ENCODE assay signal across 9 cellular contexts in the genomic region with DNA sequence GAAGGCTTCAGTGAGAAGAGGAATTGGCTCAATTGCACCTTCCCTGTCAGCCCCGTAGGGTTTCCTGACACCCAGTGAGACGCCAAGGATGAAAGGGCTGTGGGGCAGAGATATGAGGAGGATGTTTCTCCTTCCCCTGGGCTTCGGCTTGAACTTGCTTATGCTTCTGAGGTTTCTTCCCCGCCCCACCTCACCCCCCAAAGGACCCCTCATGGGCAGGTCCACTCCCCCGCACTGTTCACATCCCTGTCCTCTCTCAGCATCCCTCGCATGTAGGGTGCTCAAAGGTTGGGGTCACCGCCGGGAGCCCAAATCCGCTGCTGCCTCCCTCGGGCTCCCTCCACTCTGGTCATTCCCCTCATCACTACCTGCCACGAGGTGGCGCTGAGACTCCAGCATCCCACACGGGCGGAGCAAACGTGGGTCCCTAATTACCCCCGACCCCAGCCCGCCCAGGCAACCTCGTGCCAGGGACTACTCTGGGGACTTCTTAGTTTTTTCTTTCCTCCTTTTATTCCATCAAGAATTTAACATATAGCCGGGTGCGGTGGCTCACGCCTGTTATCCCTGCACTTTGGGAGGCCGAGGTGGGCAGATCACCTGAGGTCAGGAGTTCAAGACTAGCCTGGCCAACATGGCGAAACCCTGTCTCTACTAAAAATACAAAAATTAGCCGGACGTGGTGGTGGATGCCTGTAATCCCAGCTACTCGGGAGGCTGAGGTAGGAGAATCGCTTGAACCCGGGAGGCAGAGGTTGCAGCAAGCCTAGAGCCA. TPM values are rescaled to one million over a fixed set of nuclear protein-coding genes. Genes with fewer than 3 reads are reported as not detected.
A peak's percentile ranks its signal among the peaks of the same experiment; 100 is the strongest.
DNase-seq lines count a peak whose midpoint lies in the region; ATAC-seq and TF ChIP-seq lines count a peak whose summit lies in the region.
"Had no signal": no experiment of that assay in that cellular context is flagged by ENCODE, and none has a peak within 500 bp of the region (broad histone marks: within the 10 kb centered on the region; RNA-seq: fewer than 3 reads in every experiment).

No MANE protein-coding gene starts in this region.

- no peak overlapping the region for H3K23ac ChIP-seq in IMR-90 (ENCODE audit: low read depth, low read length)

- no peaks in the 10 kb centered on the region for H3K9me3 Mint-ChIP-seq in CD4-positive, alpha-beta T cell
- H3K9me3 Mint-ChIP-seq: IgD-negative memory B cell had no signal

- peak; percentile 85 for TF ChIP-seq CTCF in CD4-positive, alpha-beta T cell (IDR thresholded peaks at IDR 0.05)
- peak; percentile 81 for TF ChIP-seq CTCF in IMR-90 (conservative IDR thresholded peaks at IDR 0.05; ENCODE audit: low read depth, low read length)
- TF ChIP-seq CTCF in WERI-Rb-1 (IDR thresholded peaks at IDR 0.05; ENCODE audit: low read depth, low read length), result peak; percentile 89

- H3K4me1 ChIP-seq in IMR-90 (ENCODE audit: control insufficient read depth, insufficient read depth, low read length), result no peaks in the 10 kb centered on the region

- no peaks in the 10 kb centered on the region for H3K36me3 Mint-ChIP-seq in CD4-positive, alpha-beta T cell (ENCODE audit: low read depth)
- H3K36me3 Mint-ChIP-seq: IgD-negative memory B cell had no signal

- peaks cover 35% of the 10 kb centered on the region for H3K27me3 Mint-ChIP-seq in CD4-positive, alpha-beta T cell

- H3K56ac ChIP-seq in IMR-90 (ENCODE audit: extremely low read depth, insufficient read depth, low read length), result no peak overlapping the region

- H3K4me3 Mint-ChIP-seq in CD4-positive, alpha-beta T cell, result no peak overlapping the region

- no peaks in the 10 kb centered on the region for H3K4me1 Mint-ChIP-seq in CD4-positive, alpha-beta T cell (ENCODE audit: low read depth)

- H2BK20ac ChIP-seq in IMR-90 (ENCODE audit: low read depth, low read length), result no peak overlapping the region

- no peak for TF ChIP-seq POLR2A in IMR-90 (IDR thresholded peaks at IDR 0.05; ENCODE audit: low read depth, low read length)

- no peak overlapping the region for H4K5ac ChIP-seq in IMR-90 (ENCODE audit: low read depth, low read length)

- no peaks in the 10 kb centered on the region for H3K36me3 ChIP-seq in IMR-90 (ENCODE audit: control insufficient read depth, insufficient read depth, low read length)
- H3K36me3 ChIP-seq in WERI-Rb-1, result no peaks in the 10 kb centered on the region

- no peak overlapping the region for H3K14ac ChIP-seq in IMR-90 (replicated peaks; ENCODE audit: low read depth, low read length)

- H3K9me1 ChIP-seq in IMR-90 (ENCODE audit: insufficient read depth, low read length), result no peaks in the 10 kb centered on the region

- in situ Hi-C loops in IMR-90 (cut with MboI; ENCODE audit: low sequenced_read_pairs) (no loop called here), T47D (cut with HindIII; ENCODE audit: low pct_unique_long_range_greater_than_20kb, low sequenced_read_pairs) (no loop called here)

- H2AK9ac ChIP-seq in IMR-90 (replicated peaks; ENCODE audit: low read depth, low read length, poor library complexity), result no peak overlapping the region

- H3K4me3 ChIP-seq in IMR-90 (ENCODE audit: insufficient read depth, low read depth, low read length), result no peak overlapping the region
- H3K4me3 ChIP-seq in WERI-Rb-1 (ENCODE audit: low read depth, low read length), result no peak overlapping the region

- no peak overlapping the region for H2BK5ac ChIP-seq in IMR-90 (ENCODE audit: low read depth, low read length, poor library complexity, severe bottlenecking)

- dilution Hi-C loops in IMR-90 (cut with HindIII; ENCODE audit: low sequenced_read_pairs, unreplicated experiment), result no loop called here

- WGBS in IMR-90 (ENCODE audit: extremely low coverage in 2 of 2, insufficient read length in 1 of 2), 2 experiments, result 0% methylated on average over 10 of the region's 28 CpGs; no CpG with 5 or more reads in 1 of the 2 experiments

- H2AK5ac ChIP-seq in IMR-90 (ENCODE audit: low read depth, low read length), result no peak overlapping the region

- no TSS peak for BruUV-seq in IMR-90 (replicated peaks; lab: Mats Ljungman, UMichigan)

- CTCF ChIA-PET in CD4-positive, alpha-beta T cell (lab: Charles Lee), result interaction anchor here (2.8 kb wide), 1 partner anchor 56 kb away, joined by 13 read pairs; no protein-coding TSS in a partner anchor
- CTCF ChIA-PET in IMR-90 (lab: Yijun Ruan, JAX), result no interaction called here

- H4K8ac ChIP-seq in IMR-90 (ENCODE audit: low read depth in 2 of 2, low read length in 2 of 2), result no peak overlapping the region

- peak overlapping the region; percentile 21 for H3K4me2 ChIP-seq in IMR-90 (ENCODE audit: low read depth, low read length)

- no peak overlapping the region for H3K4ac ChIP-seq in IMR-90 (ENCODE audit: low read depth, low read length)

- no peak overlapping the region for H3K18ac ChIP-seq in IMR-90 (ENCODE audit: low read depth, low read length)

- H3K27me3 ChIP-seq in CD4-positive, alpha-beta T cell (ENCODE audit: control insufficient read depth, insufficient read depth, low read length), result peaks cover 13% of the 10 kb centered on the region
- peaks cover 48% of the 10 kb centered on the region for H3K27me3 ChIP-seq in IMR-90 (ENCODE audit: control insufficient read depth, insufficient read depth, low read length)
- no peaks in the 10 kb centered on the region for H3K27me3 ChIP-seq in WERI-Rb-1 (ENCODE audit: insufficient read depth, low read depth, severe bottlenecking)

- H3K79me1 ChIP-seq in IMR-90 (ENCODE audit: low read depth in 1 of 2, low read length in 2 of 2), result no peaks in the 10 kb centered on the region

- no peaks in the 10 kb centered on the region for H3K9me3 ChIP-seq in CD4-positive, alpha-beta T cell (ENCODE audit: control insufficient read depth, low read length)
- H3K9me3 ChIP-seq in IMR-90 (ENCODE audit: control insufficient read depth, insufficient read depth, low read length) (no peaks in the 10 kb centered on the region), WERI-Rb-1 (ENCODE audit: severe bottlenecking) (no peaks in the 10 kb centered on the region)

- no peak overlapping the region for H4K91ac ChIP-seq in IMR-90 (ENCODE audit: insufficient read depth, low read depth, low read length)

- TF ChIP-seq RAD21 in IMR-90 (IDR thresholded peaks at IDR 0.05; ENCODE audit: low read length), result peak; percentile 88

- no peaks in the 10 kb centered on the region for H4K20me1 ChIP-seq in IMR-90 (ENCODE audit: insufficient read depth, low read length)

- intact Hi-C loops in CD4-positive, alpha-beta T cell (cut with DNase I, micrococcal nuclease), result loop anchor here (1.0 to 5.0 kb wide), 4 partner anchors 17 to 356 kb away; no protein-coding TSS in a partner anchor
- intact Hi-C loops in IMR-90 (cut with micrococcal nuclease) (loop anchor here (1.0 to 5.0 kb wide), 3 partner anchors 56 to 286 kb away; a partner anchor contains a TSS), left colon (cut with DNase I, micrococcal nuclease) (no loop called here)

- H3K9ac ChIP-seq in IMR-90 (ENCODE audit: low read depth, low read length), result no peak overlapping the region

- peak overlapping the region; percentile 73 for H2AFZ ChIP-seq in IMR-90 (replicated peaks; ENCODE audit: low read length, poor library complexity)

- POLR2A ChIA-PET in CD4-positive, alpha-beta T cell (lab: Charles Lee), result no interaction called here
- POLR2A ChIA-PET in IMR-90 (lab: Charles Lee; ENCODE audit: unreplicated experiment), result no interaction called here

- H2BK15ac ChIP-seq in IMR-90 (ENCODE audit: low read depth, low read length), result no peak overlapping the region

- no peak overlapping the region for H3K27ac Mint-ChIP-seq in CD4-positive, alpha-beta T cell
- H3K27ac Mint-ChIP-seq: IgD-negative memory B cell had no signal

- no peak overlapping the region for H3K27ac ChIP-seq in CD4-positive, alpha-beta T cell (ENCODE audit: low read depth, low read length)
- no peak overlapping the region for H3K27ac ChIP-seq in IMR-90 (ENCODE audit: insufficient read depth, low read length)
- H3K27ac ChIP-seq in WERI-Rb-1, result no peak overlapping the region

- ATAC-seq in CD4-positive, alpha-beta T cell (ENCODE audit: poor library complexity), result peak; percentile 76
- ATAC-seq in IMR-90 (ENCODE audit: low read depth), result peak; percentile 90
- peak; percentile 79 for ATAC-seq in left colon
- ATAC-seq in GM18870 (IDR thresholded peaks at IDR 0.05; ENCODE audit: unreplicated experiment), result no peak
- ATAC-seq in HG03196 (IDR thresholded peaks at IDR 0.05; ENCODE audit: unreplicated experiment), result no peak

- DNase-seq in CD4-positive, alpha-beta T cell, result peak; percentile 58 to 80 (median 67)
- DNase-seq in IMR-90 (peak; percentile 27), WERI-Rb-1 (peak; percentile 71), T47D (ENCODE audit: low read depth in 1 of 2, low spot score in 1 of 2) (peak; percentile 42 to 54), left colon (peak; percentile 42 to 81)
- DNase-seq in stimulated activated CD4-positive, alpha-beta T cell treated with anti-CD3 and anti-CD28 coated beads, TNF-alpha, amount 100 ng/mL, for 4 hours (ENCODE audit: low read depth in 3 of 3), result peak; percentile 39 to 58 (median 44)

- no peak overlapping the region for H2BK120ac ChIP-seq in IMR-90 (ENCODE audit: low read depth, low read length)

TF ChIP-seq in IMR-90, 13 proteins besides CTCF, POLR2A, EP300 and RAD21:
- TF ChIP-seq MXI1 (IDR thresholded peaks at IDR 0.05; ENCODE audit: borderline replicate concordance, low read depth, low read length) (no peak), SMC3 (IDR thresholded peaks at IDR 0.05; ENCODE audit: low read depth, low read length) (peak; percentile 83)

RNA-seq across cellular contexts. Expression of a gene that starts 3.3 kb away (rescaled TPM):
- total RNA-seq in CD4-positive, alpha-beta T cell, result not detected
- not detected in 2 replicates for total RNA-seq in IMR-90 (2012; rRNA removed)
- not detected in 2 replicates for polyA plus RNA-seq in IMR-90 (2012; rRNA removed)
- polyA plus RNA-seq in IMR-90 (2012; cell fraction: cytosol; rRNA removed), result not detected in 2 replicates
- not detected in 2 replicates for polyA plus RNA-seq in IMR-90 (2012; cell fraction: nucleus; rRNA removed; ENCODE audit: low replicate concordance)
- total RNA-seq in left colon, result under 1 TPM in 1 of 2 donors, not detected in 1; 0.47 TPM
- polyA plus RNA-seq: IgD-negative memory B cell had no signal

RNA-seq across cellular contexts. Expression of a gene that starts 5.9 kb away (rescaled TPM):
- total RNA-seq in CD4-positive, alpha-beta T cell, result not detected
- total RNA-seq in IMR-90 (2012; rRNA removed) (not detected in 2 replicates), left colon (not detected)
- polyA plus RNA-seq in IMR-90 (2012; rRNA removed), result not detected in 2 replicates
- not detected in 2 replicates for polyA plus RNA-seq in IMR-90 (2012; cell fraction: cytosol; rRNA removed)
- not detected in 2 replicates for polyA plus RNA-seq in IMR-90 (2012; cell fraction: nucleus; rRNA removed; ENCODE audit: low replicate concordance)
- polyA plus RNA-seq: IgD-negative memory B cell had no signal

Comparison
In these comparisons a context has a peak if more than half of its experiments do, and no peak if none do; other contexts are left out.
1. ATAC-seq: peak in CD4-positive, alpha-beta T cell (single experiment), IMR-90 (single experiment) and left colon (single experiment); none in GM18870 (single experiment) and HG03196 (single experiment).
2. intact Hi-C loops: an anchor here in CD4-positive, alpha-beta T cell (1.0 to 5.0 kb wide) and IMR-90 (1.0 to 5.0 kb wide); none called in left colon.
3. Peak in every context shown above with its lines, with median percentiles within 50 percentile points of each other: DNase-seq and CTCF ChIP-seq.